In the genomic region with DNA sequence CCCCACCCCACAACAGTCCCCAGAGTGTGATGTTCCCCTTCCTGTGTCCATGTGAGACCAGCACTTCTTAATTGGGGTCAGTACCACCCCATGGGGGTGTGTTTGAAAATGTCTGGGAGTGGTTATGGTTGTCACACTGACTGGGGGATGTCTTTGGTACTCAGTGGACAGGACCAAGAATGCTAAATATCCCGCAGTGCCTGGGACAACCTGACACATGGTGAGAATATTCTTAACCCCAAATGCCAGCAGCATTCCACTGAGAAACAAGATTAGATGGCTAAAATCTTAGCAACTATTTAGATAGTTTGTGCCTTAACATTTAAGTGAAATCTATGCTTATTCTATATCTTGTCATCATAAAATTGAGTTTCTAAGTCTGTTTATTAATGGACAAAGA, we compare ENCODE assay signal across 13 cellular contexts.
"Had no signal": no experiment of that assay in that cellular context is flagged by ENCODE, and none has a peak within 500 bp of the region (broad histone marks: within the 10 kb centered on the region; RNA-seq: fewer than 3 reads in every experiment).

No MANE protein-coding gene starts in this region.

- H3K4me3 ChIP-seq: esophagus squamous epithelium, ovary, smooth muscle cell, suprapubic skin, thyroid gland, upper lobe of left lung, vagina had no signal

- DNase-seq: effector memory CD8-positive, alpha-beta T cell; esophagus squamous epithelium; foreskin keratinocyte; natural killer cell; ovary; right cardiac atrium; stimulated activated CD4-positive, alpha-beta T cell treated with anti-CD3 and anti-CD28 coated beads, Interleukin-2, amount 100 ng/mL, for 48 hours; stimulated activated naive CD8-positive, alpha-beta T cell treated with anti-CD3 and anti-CD28 coated beads, Interleukin-15, Interleukin-2, amounts not matched to agents 100 U/mL and 50 U/mL, for 24 hours; thyroid gland; upper lobe of left lung had no signal

- ATAC-seq: effector memory CD8-positive, alpha-beta T cell; foreskin keratinocyte; natural killer cell; right cardiac atrium; stimulated activated naive CD8-positive, alpha-beta T cell treated with anti-CD3 and anti-CD28 coated beads, Interleukin-15, Interleukin-2, amounts not matched to agents 100 U/mL and 50 U/mL, for 24 hours had no signal
